ENCODE assay signal across 9 cellular contexts in the genomic region with DNA sequence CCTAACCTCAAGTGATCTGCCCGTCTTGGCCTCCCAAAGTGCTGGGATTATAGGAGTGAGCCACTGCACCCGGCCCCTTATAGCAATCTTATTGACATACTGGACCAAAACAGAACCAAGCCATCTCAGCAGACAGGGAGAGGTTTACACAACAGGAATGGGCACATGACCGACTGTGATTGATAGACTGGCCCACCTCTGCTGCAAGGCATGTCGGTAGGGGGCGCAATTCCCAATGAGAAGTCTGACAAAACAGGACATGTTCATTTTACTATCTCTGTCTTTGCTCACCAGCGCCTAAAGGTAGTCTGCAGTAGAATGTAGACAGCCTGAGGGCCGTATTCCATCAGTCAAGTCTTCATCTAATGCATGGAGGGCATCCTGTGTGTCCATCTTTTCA. TPM values are rescaled to one million over a fixed set of nuclear protein-coding genes. Genes with fewer than 3 reads are reported as not detected.
A peak's percentile ranks its signal among the peaks of the same experiment; 100 is the strongest.
DNase-seq lines count a peak whose midpoint lies in the region; ATAC-seq, FAIRE-seq and TF ChIP-seq lines count a peak whose summit lies in the region.
"Had no signal": no experiment of that assay in that cellular context is flagged by ENCODE, and none has a peak within 500 bp of the region (broad histone marks: within the 10 kb centered on the region; RNA-seq: fewer than 3 reads in every experiment).

No MANE protein-coding gene starts in this region.

- no peaks in the 10 kb centered on the region for H3K36me3 Mint-ChIP-seq in activated T-helper 17 cell treated with anti-CD3 and anti-CD28 coated beads, Interleukin-2, amount 50 U/mL, for 72 hours (ENCODE audit: low read depth)

- H3K27me3 ChIP-seq in kidney epithelial cell (ENCODE audit: control insufficient read depth, insufficient read depth, low read length) = peaks cover 5% of the 10 kb centered on the region

- TF ChIP-seq EP300 in A549 (IDR thresholded peaks at IDR 0.05) = no peak

- FAIRE-seq in A549 (lab: Jason Lieb, UNC) = no peak

- POLR2A ChIA-PET in A549 (lab: Yijun Ruan, JAX) = no interaction called here

- H3K9me3 ChIP-seq in A549 = no peaks in the 10 kb centered on the region

- DNase-seq in A549 (ENCODE audit: low read depth in 1 of 2, low spot score in 1 of 2) = peak; percentile 6 to 54
- DNase-seq in M059J (ENCODE audit: low read depth) = peak; percentile 58
- DNase-seq in activated CD8-positive, alpha-beta memory T cell treated with anti-CD3 and anti-CD28 coated beads, Interleukin-2, amount 50 U/mL, for 48 hours = peak; percentile 84
- no peak for DNase-seq in kidney epithelial cell (ENCODE audit: low read depth)

- no peak for TF ChIP-seq POLR2A in A549 (IDR thresholded peaks at IDR 0.05; ENCODE audit: low read length)

- 22% methylated on average over 7 of the region's 7 CpGs for WGBS in A549 (ENCODE audit: missing lambda C conversion rate)

- no peaks in the 10 kb centered on the region for H3K9me3 Mint-ChIP-seq in activated T-helper 17 cell treated with anti-CD3 and anti-CD28 coated beads, Interleukin-2, amount 50 U/mL, for 72 hours

- TF ChIP-seq CTCF in A549 (IDR thresholded peaks at IDR 0.05) (no peak), kidney epithelial cell (IDR thresholded peaks at IDR 0.05; ENCODE audit: insufficient read depth, low read length, poor library complexity, severe bottlenecking) (peak; percentile 42)

- H3K4me1 Mint-ChIP-seq in activated T-helper 17 cell treated with anti-CD3 and anti-CD28 coated beads, Interleukin-2, amount 50 U/mL, for 72 hours = no peaks in the 10 kb centered on the region

- H3K4me2 ChIP-seq in A549 = no peak overlapping the region

- H3K27ac Mint-ChIP-seq in activated T-helper 17 cell treated with anti-CD3 and anti-CD28 coated beads, Interleukin-2, amount 50 U/mL, for 72 hours = no peak overlapping the region

- no peaks in the 10 kb centered on the region; the same call in 2 of the 3 replicates for H3K4me1 ChIP-seq in A549

- CTCF ChIA-PET in A549 (lab: Yijun Ruan, JAX) = interaction anchor here (0.7 to 1.5 kb wide), 2 partner anchors 23 to 1336 kb away, joined by 3 to 7 read pairs; no protein-coding TSS in a partner anchor

- TF ChIP-seq RAD21 in A549 (conservative IDR thresholded peaks at IDR 0.05 in 1 of 2, IDR thresholded peaks at IDR 0.05 in 1 of 2) = peak in 1 of 2 experiments; percentile 21; a peak in 2 of 5 replicates

- H3K36me3 ChIP-seq in kidney epithelial cell (ENCODE audit: control insufficient read depth, insufficient read depth, low read length) = no peaks in the 10 kb centered on the region

- peak in 1 of 2 experiments; percentile 63; a peak in 3 of 6 replicates for ATAC-seq in A549
- ATAC-seq in GM18517 (IDR thresholded peaks at IDR 0.05; ENCODE audit: unreplicated experiment) = peak; percentile 47
- no peak for ATAC-seq in HG03520 (IDR thresholded peaks at IDR 0.05; ENCODE audit: unreplicated experiment)
- no peak for ATAC-seq in GM19455 (IDR thresholded peaks at IDR 0.05; ENCODE audit: unreplicated experiment)
- ATAC-seq in activated T-helper 17 cell treated with anti-CD3 and anti-CD28 coated beads, Interleukin-2, amount 50 U/mL, for 72 hours (replicated peaks) = no peak

- no peak overlapping the region for H3K4me3 ChIP-seq in A549
- no peak overlapping the region for H3K4me3 ChIP-seq in kidney epithelial cell (ENCODE audit: low read depth, low read length)

- peaks cover 35% of the 10 kb centered on the region for H3K27me3 Mint-ChIP-seq in activated T-helper 17 cell treated with anti-CD3 and anti-CD28 coated beads, Interleukin-2, amount 50 U/mL, for 72 hours

- no peak overlapping the region for H3K27ac ChIP-seq in A549
- H3K27ac ChIP-seq: epithelial cell of prostate had no signal

- H3K4me3 Mint-ChIP-seq in activated T-helper 17 cell treated with anti-CD3 and anti-CD28 coated beads, Interleukin-2, amount 50 U/mL, for 72 hours = no peak overlapping the region

TF ChIP-seq in A549, 52 proteins besides CTCF, POLR2A, EP300 and RAD21:
- TF ChIP-seq CBX2 (IDR thresholded peaks at IDR 0.05; ENCODE audit: borderline replicate concordance, low read depth) (no peak), RARB (CRISPR knock-in tag; IDR thresholded peaks at IDR 0.05) (no peak), ZSCAN20 (CRISPR knock-in tag; IDR thresholded peaks at IDR 0.05) (no peak)
- TF ChIP-seq, protein P1, sequence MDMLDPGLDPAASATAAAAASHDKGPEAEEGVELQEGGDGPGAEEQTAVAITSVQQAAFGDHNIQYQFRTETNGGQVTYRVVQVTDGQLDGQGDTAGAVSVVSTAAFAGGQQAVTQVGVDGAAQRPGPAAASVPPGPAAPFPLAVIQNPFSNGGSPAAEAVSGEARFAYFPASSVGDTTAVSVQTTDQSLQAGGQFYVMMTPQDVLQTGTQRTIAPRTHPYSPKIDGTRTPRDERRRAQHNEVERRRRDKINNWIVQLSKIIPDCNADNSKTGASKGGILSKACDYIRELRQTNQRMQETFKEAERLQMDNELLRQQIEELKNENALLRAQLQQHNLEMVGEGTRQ (IDR thresholded peaks at IDR 0.05) = 0 out of 2 replicates have a peak, but pooled peaks have one; percentile 21
TF ChIP-seq in A549: peak in this region for 1.

RNA-seq across cellular contexts. Expression of a gene that starts 2.0 kb away (rescaled TPM):
- polyA plus RNA-seq in A549 (2011; rRNA removed) = not detected in 2 replicates
- polyA plus RNA-seq in A549 (2012; cell fraction: cytosol; rRNA removed) = 0.04 TPM in 1 of 2 replicates, not detected in the other
- not detected in 2 replicates for polyA plus RNA-seq in A549 (2012; cell fraction: nucleus; rRNA removed)
- not detected in 3 replicates for polyA plus RNA-seq in A549 (2017; fragmentation: RNase III; extraction: RNeasy Plus Mini Kit Qiagen cat#74134 plus additional on column Dnase treatment)
- not detected in 2 replicates for polyA minus RNA-seq in A549 (2011; rRNA and poly(A)+ RNA removed)
- total RNA-seq in M059J (2014; rRNA removed; shearing (Covaris generic)) = 27.0 and 28.8 TPM in 2 replicates
- total RNA-seq in kidney epithelial cell = 1.2 and 5.3 TPM in 2 replicates
- not detected for total RNA-seq in activated T-helper 17 cell treated with anti-CD3 and anti-CD28 coated beads, Interleukin-2, amount 50 U/mL, for 72 hours
